11 cellular contexts compared by ENCODE assay signal in the genomic region with DNA sequence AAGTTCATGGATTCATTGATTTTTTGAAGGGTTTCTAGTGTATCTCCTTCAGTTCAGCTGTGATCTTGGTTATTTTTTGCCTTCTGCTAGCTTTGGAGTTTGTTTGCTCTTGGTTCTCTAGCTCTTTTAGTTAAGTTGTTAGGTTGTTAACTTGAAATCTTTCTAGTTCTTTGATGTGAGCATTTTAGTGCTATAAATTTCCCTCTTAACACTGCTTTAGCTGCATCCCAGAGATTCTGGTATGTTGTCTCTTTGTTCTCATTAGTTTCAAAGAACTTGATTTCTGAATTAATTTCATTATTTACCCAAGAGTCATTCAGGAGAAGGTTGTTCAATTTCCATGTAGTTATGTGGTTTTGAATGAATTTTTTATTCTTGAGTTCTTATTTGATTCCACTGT.
"Had no signal": no experiment of that assay in that cellular context is flagged by ENCODE, and none has a peak within 500 bp of the region (broad histone marks: within the 10 kb centered on the region; RNA-seq: fewer than 3 reads in every experiment).

No MANE protein-coding gene starts in this region.

- H3K36me3 ChIP-seq: HAP-1 had no signal

- H3K9ac ChIP-seq: GM23248 had no signal

- H3K4me3 ChIP-seq: GM23248, GM23338, HAP-1 had no signal

- H3K27ac ChIP-seq: GM23248 had no signal

- H3K4me1 ChIP-seq: HAP-1 had no signal

- DNase-seq: GM23248, GOT3, H7, H9, HCEC 1CT, HFFc6 had no signal

- ATAC-seq: GM23338, HCT116 had no signal

- H3K4me2 ChIP-seq: GM23338 had no signal

- FAIRE-seq: H1, H54 had no signal

- H2AFZ ChIP-seq: GM23248, GM23338 had no signal

- H3K9me3 ChIP-seq: HAP-1 had no signal
